19 cellular contexts compared by ENCODE assay signal in the genomic region with DNA sequence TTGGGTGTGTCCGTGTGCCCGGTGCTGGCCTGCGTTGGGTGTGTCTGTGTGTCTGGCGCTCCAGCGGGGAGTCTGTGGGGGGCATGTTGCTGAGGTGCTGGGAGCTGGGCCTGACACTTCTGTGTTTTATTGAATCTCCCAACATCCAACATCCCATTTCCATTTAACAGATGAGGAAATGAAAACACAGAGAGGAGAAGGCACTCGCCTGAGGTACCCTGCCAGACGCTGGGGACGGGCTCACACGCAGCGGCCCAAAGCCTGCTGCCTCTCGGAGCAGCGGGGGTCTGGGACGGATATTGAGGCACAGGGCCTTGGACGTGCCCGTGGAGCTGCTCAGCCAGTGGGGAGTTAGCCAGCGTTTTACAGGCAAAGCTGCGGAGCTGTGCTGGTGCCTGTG.
A peak's percentile ranks its signal among the peaks of the same experiment; 100 is the strongest.
DNase-seq lines count a peak whose midpoint lies in the region; ATAC-seq and TF ChIP-seq lines count a peak whose summit lies in the region.
"Had no signal": no experiment of that assay in that cellular context is flagged by ENCODE, and none has a peak within 500 bp of the region (broad histone marks: within the 10 kb centered on the region; RNA-seq: fewer than 3 reads in every experiment).

No MANE protein-coding gene starts in this region.

- no peak overlapping the region for H3K4me3 ChIP-seq in lower lobe of right lung
- H3K4me3 ChIP-seq: HAP-1, mucosa of descending colon had no signal

- H3K9me3 Mint-ChIP-seq in activated naive CD4-positive, alpha-beta T cell treated with anti-CD3 and anti-CD28 coated beads, Interleukin-2, amount 50 U/mL, for 24 hours = no peaks in the 10 kb centered on the region
- peaks cover 0 to 12% (median 7%) of the 10 kb centered on the region in 3 donors for H3K9me3 Mint-ChIP-seq in T-cell

- ATAC-seq in T-cell (replicated peaks in 1 of 4) = no peak
- ATAC-seq in lower lobe of right lung = no peak
- no peak for ATAC-seq in HG02642 (IDR thresholded peaks at IDR 0.05; ENCODE audit: poor library complexity, unreplicated experiment)
- ATAC-seq: WTC11 had no signal

- H3K36me3 Mint-ChIP-seq in activated naive CD4-positive, alpha-beta T cell treated with anti-CD3 and anti-CD28 coated beads, Interleukin-2, amount 50 U/mL, for 24 hours = peaks cover 2% of the 10 kb centered on the region
- peaks cover 11% of the 10 kb centered on the region for H3K36me3 Mint-ChIP-seq in T-cell

- no peaks in the 10 kb centered on the region for H3K27me3 Mint-ChIP-seq in activated naive CD4-positive, alpha-beta T cell treated with anti-CD3 and anti-CD28 coated beads, Interleukin-2, amount 50 U/mL, for 24 hours
- no peaks in the 10 kb centered on the region for H3K27me3 Mint-ChIP-seq in T-cell

- H3K9me3 ChIP-seq in lower lobe of right lung = peaks cover 4% of the 10 kb centered on the region

- POLR2A ChIA-PET in T-cell (lab: Charles Lee) = no interaction called here

- no peak for DNase-seq in activated naive CD4-positive, alpha-beta T cell (lab: John Stamatoyannopoulos, UW)
- DNase-seq in T-cell (no peak), lower lobe of right lung (peak; percentile 30), ureter (ENCODE audit: low spot score) (peak; percentile 27), NOMO-1 (lab: John Stamatoyannopoulos, UW; ENCODE audit: unreplicated experiment in 2 of 2) (no peak), H4 (ENCODE audit: low spot score) (no peak)
- DNase-seq: DMS79 treated with DMSO at 0.1 percent for 48 hours; mucosa of descending colon; NCI-H1048; NCI-H1930; NCI-H2227 treated with DMSO at 0.1 percent for 48 hours; NCI-H774; SHP77 treated with DMSO at 0.1 percent for 48 hours; stimulated activated CD4-positive, alpha-beta T cell treated with anti-CD3 and anti-CD28 coated beads, Interleukin-12 subunit alpha, Interleukin-12 subunit beta, amount 100 ng/mL, for 4 hours had no signal

- peaks cover 20% of the 10 kb centered on the region for H3K27me3 ChIP-seq in lower lobe of right lung (ENCODE audit: low read depth)

- TF ChIP-seq CTCF in lower lobe of right lung (IDR thresholded peaks at IDR 0.05) = no peak

- peak overlapping the region; percentile 59 for H3K27ac Mint-ChIP-seq in activated naive CD4-positive, alpha-beta T cell treated with anti-CD3 and anti-CD28 coated beads, Interleukin-2, amount 50 U/mL, for 24 hours
- peak overlapping the region; percentile 99 to 100 for H3K27ac Mint-ChIP-seq in T-cell
- H3K27ac Mint-ChIP-seq: WTC11 had no signal

- H3K4me3 Mint-ChIP-seq in activated naive CD4-positive, alpha-beta T cell treated with anti-CD3 and anti-CD28 coated beads, Interleukin-2, amount 50 U/mL, for 24 hours = peak overlapping the region; percentile 65
- H3K4me3 Mint-ChIP-seq in T-cell = peak overlapping the region in 2 of 3 donors; percentile 43 to 72
- H3K4me3 Mint-ChIP-seq: WTC11 had no signal

- H3K27ac ChIP-seq in lower lobe of right lung = no peak overlapping the region
- H3K27ac ChIP-seq: epithelial cell of prostate had no signal

- H3K4me1 Mint-ChIP-seq in activated naive CD4-positive, alpha-beta T cell treated with anti-CD3 and anti-CD28 coated beads, Interleukin-2, amount 50 U/mL, for 24 hours = peaks cover 42% of the 10 kb centered on the region
- peaks cover 42 to 46% (median 46%) of the 10 kb centered on the region in 3 donors for H3K4me1 Mint-ChIP-seq in T-cell
- H3K4me1 Mint-ChIP-seq: WTC11 had no signal

- no peaks in the 10 kb centered on the region for H3K36me3 ChIP-seq in lower lobe of right lung
- H3K36me3 ChIP-seq: HAP-1 had no signal

- CTCF ChIA-PET in T-cell (lab: Charles Lee) = interaction anchor here in 1 of 2 donors (0.6 kb wide), 1 partner anchor 31 kb away, joined by 3 read pairs; no protein-coding TSS in a partner anchor

- H3K4me1 ChIP-seq in lower lobe of right lung = no peaks in the 10 kb centered on the region
- H3K4me1 ChIP-seq: HAP-1 had no signal

- intact Hi-C loops in lower lobe of right lung (cut with DNase I) = no loop called here

Comparison
In these comparisons a context has a peak if more than half of its experiments do, and no peak if none do; other contexts are left out.
1. DNase-seq: peak in lower lobe of right lung (single experiment) and ureter (single experiment); none in activated naive CD4-positive, alpha-beta T cell (0 of 4), T-cell (0 of 34), NOMO-1 (0 of 2) and H4 (single experiment).